ENCODE assay signal across 14 cellular contexts in the genomic region with DNA sequence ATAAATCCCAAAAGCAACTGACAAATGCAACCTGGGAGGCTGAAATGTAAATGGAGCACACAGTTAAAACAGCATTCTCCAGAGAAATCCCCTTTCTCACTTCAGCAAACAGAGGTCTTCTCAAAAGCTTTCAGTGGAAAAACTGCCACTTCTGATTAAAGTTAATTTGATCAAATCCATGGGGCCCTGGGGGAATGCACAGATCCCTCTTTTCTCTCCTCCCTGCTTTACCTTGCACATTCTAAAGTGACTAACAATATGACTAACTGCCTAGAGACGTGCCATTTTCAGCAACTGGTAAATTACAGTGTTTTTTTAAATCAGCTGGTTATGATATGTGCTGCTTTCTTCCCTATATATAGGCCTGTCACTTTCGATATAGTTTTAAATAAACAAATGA.
A peak's percentile ranks its signal among the peaks of the same experiment; 100 is the strongest.
DNase-seq lines count a peak whose midpoint lies in the region; ATAC-seq and TF ChIP-seq lines count a peak whose summit lies in the region.
"Had no signal": no experiment of that assay in that cellular context is flagged by ENCODE, and none has a peak within 500 bp of the region (broad histone marks: within the 10 kb centered on the region; RNA-seq: fewer than 3 reads in every experiment).

No MANE protein-coding gene starts in this region.

- no peaks in the 10 kb centered on the region for H3K9me3 ChIP-seq in BE2C
- no peaks in the 10 kb centered on the region for H3K9me3 ChIP-seq in WERI-Rb-1 (ENCODE audit: severe bottlenecking)
- H3K9me3 ChIP-seq: mucosa of descending colon, SJCRH30 had no signal

- H3K4me3 ChIP-seq in BE2C (ENCODE audit: low read depth, low read length) (no peak overlapping the region), WERI-Rb-1 (ENCODE audit: low read depth, low read length) (no peak overlapping the region)
- H3K4me3 ChIP-seq: mucosa of descending colon, SJCRH30 had no signal

- peak; percentile 21 for DNase-seq in BE2C
- peak; percentile 53 for DNase-seq in HS-5 (ENCODE audit: low read depth)
- DNase-seq in WERI-Rb-1, result no peak
- peak; percentile 37 for DNase-seq in kidney tubule cell (ENCODE audit: low spot score)
- no peak for DNase-seq in hippocampal formation (lab: John Stamatoyannopoulos, UW)
- DNase-seq in stimulated activated CD4-positive, alpha-beta T cell treated with anti-CD3 and anti-CD28 coated beads, Interleukin-2, amount 100 ng/mL, for 24 hours, result no peak
- no peak for DNase-seq in NCI-H146 treated with DMSO at 0.1 percent for 48 hours (lab: John Stamatoyannopoulos, UW; ENCODE audit: unreplicated experiment)
- DNase-seq: KG1; mucosa of descending colon; NCI-H2029 treated with DMSO at 0.1 percent for 48 hours; posterior cingulate gyrus; SJCRH30; stimulated activated CD4-positive, alpha-beta T cell treated with anti-CD3 and anti-CD28 coated beads, Interleukin-1b, Interleukin-23, amount 100 ng/mL, for 48 hours had no signal

- H3K4me1 ChIP-seq in BE2C, result peaks cover 13% of the 10 kb centered on the region

- H3K36me3 ChIP-seq in BE2C (no peaks in the 10 kb centered on the region), WERI-Rb-1 (no peaks in the 10 kb centered on the region; the same call in 1 of the 2 replicates)
- H3K36me3 ChIP-seq: SJCRH30 had no signal

- H3K27me3 ChIP-seq in BE2C, result no peaks in the 10 kb centered on the region
- no peaks in the 10 kb centered on the region for H3K27me3 ChIP-seq in WERI-Rb-1 (ENCODE audit: insufficient read depth, low read depth, severe bottlenecking)
- H3K27me3 ChIP-seq: SJCRH30 had no signal

- H3K27ac ChIP-seq in WERI-Rb-1, result peak overlapping the region; percentile 34; the same call in 1 of the 2 replicates
- H3K27ac ChIP-seq: SJCRH30 had no signal

- ATAC-seq in HG03565 (IDR thresholded peaks at IDR 0.05; ENCODE audit: unreplicated experiment), result no peak

- no peak for TF ChIP-seq CTCF in BE2C (IDR thresholded peaks at IDR 0.05; ENCODE audit: low read depth, low read length)
- TF ChIP-seq CTCF in WERI-Rb-1 (IDR thresholded peaks at IDR 0.05; ENCODE audit: low read depth, low read length), result no peak

Comparison
In these comparisons a context has a peak if more than half of its experiments do, and no peak if none do; other contexts are left out.
1. DNase-seq: peak in BE2C (single experiment), HS-5 (single experiment) and kidney tubule cell (single experiment); none in WERI-Rb-1 (single experiment), hippocampal formation (0 of 2), stimulated activated CD4-positive, alpha-beta T cell treated with anti-CD3 and anti-CD28 coated beads, Interleukin-2, amount 100 ng/mL, for 24 hours (0 of 2) and NCI-H146 treated with DMSO at 0.1 percent for 48 hours (single experiment).